Comparison of ENCODE assay signal across 1 cellular context in the genomic region with DNA sequence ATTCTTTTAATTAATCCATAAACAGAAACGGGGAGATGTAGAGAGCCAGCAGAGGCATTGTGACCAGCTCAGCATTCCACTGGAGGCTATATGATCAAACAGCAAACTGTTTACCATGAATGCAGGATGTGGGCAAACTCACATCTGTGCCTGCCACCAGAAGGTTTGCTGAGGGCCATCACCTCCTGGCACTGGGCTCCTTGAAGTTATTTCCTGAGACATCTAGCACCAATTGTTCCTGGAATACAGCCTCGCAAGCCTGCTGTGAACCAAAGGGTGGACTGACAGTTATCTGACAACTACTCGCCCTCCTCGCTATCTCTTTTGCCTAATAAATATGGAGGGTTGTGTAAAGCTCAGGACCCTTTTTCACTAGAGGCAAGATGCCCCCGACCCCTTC.
DNase-seq lines count a peak whose midpoint lies in the region; ATAC-seq and TF ChIP-seq lines count a peak whose summit lies in the region.
"Not testable (repeated sequence)": the region's sequence is repeated elsewhere in the genome, so short reads cannot be mapped to it uniquely, and the experiment has no call there.

No MANE protein-coding gene starts in this region.

- H3K36me3 ChIP-seq in DND-41 (ENCODE audit: insufficient read depth, low read length): not testable (repeated sequence)

- not testable (repeated sequence) for H3K9me3 ChIP-seq in DND-41 (ENCODE audit: insufficient read depth, low read length, severe bottlenecking)

- H4K20me1 ChIP-seq in DND-41 (ENCODE audit: insufficient read depth, low read length): not testable (repeated sequence)

- not testable (repeated sequence) for H3K4me2 ChIP-seq in DND-41 (ENCODE audit: insufficient read depth, low read length)

- H3K79me2 ChIP-seq in DND-41 (ENCODE audit: insufficient read depth, low read length): not testable (repeated sequence)

- H3K9ac ChIP-seq in DND-41 (ENCODE audit: low read depth, low read length): not testable (repeated sequence)

- DNase-seq in DND-41: peak; percentile 58

- not testable (repeated sequence) for H2AFZ ChIP-seq in DND-41 (ENCODE audit: low read depth, low read length)

- H3K27me3 ChIP-seq in DND-41 (ENCODE audit: insufficient read depth, low read length, poor library complexity): not testable (repeated sequence)

- H3K4me3 ChIP-seq in DND-41 (ENCODE audit: low read depth in 1 of 2, low read length in 2 of 2): not testable (repeated sequence)

- peaks cover 16% of the 10 kb centered on the region for H3K4me1 ChIP-seq in DND-41 (ENCODE audit: insufficient read depth, low read length)

- not testable (repeated sequence) for TF ChIP-seq CTCF in DND-41 (IDR thresholded peaks at IDR 0.05; ENCODE audit: borderline replicate concordance, extremely low read depth, low read length, poor library complexity, severe bottlenecking)

- peak overlapping the region; percentile 61 for H3K27ac ChIP-seq in DND-41 (ENCODE audit: low read length)

- peak; percentile 86 for ATAC-seq in DND-41 (ENCODE audit: insufficient read depth, low read depth)
